ENCODE assay signal across 17 cellular contexts in the genomic region with DNA sequence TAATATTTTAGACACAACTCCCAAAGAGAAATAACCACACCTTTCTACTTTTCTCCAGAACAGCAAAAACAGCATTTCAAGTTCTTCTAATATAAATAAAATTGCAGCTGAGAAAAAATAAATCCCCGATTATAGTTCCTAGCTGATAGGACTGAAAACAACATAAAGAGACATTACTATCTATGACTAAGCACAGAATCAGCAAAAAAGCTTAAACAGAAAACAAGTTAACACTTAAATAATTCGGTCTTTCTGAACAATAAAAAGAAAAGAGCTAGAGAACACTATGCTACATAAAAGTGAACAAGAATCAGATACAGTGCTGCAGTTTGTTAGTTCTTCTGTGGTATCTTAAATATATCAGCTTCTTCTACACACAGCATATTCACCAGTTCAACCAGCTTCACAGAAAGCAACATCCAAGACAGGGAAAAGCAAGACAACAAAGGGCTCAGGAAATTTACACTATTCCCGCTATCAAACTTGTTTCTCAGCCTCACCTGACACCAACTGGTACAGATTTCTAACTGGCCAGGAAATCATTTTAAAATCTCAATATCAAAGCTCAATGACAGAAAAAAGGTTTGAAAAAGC. TPM values are rescaled to one million over a fixed set of nuclear protein-coding genes. Genes with fewer than 3 reads are reported as not detected.
DNase-seq lines count a peak whose midpoint lies in the region; ATAC-seq and TF ChIP-seq lines count a peak whose summit lies in the region.
"Had no signal": no experiment of that assay in that cellular context is flagged by ENCODE, and none has a peak within 500 bp of the region (broad histone marks: within the 10 kb centered on the region; RNA-seq: fewer than 3 reads in every experiment).

No MANE protein-coding gene starts in this region.

- no peak for TF ChIP-seq POLR2A in spleen (IDR thresholded peaks at IDR 0.05)

- peaks cover 20% of the 10 kb centered on the region for H3K9me3 Mint-ChIP-seq in HFFc6
- H3K9me3 Mint-ChIP-seq: CD8-positive, alpha-beta T cell had no signal

- H3K4me1 Mint-ChIP-seq in HFFc6 (ENCODE audit: low read depth): peaks cover 89% of the 10 kb centered on the region

- WGBS in hepatocyte (ENCODE audit: low lambda C conversion rate, missing lambda C conversion rate): 58% methylated on average over 3 of the region's 3 CpGs
- 88 to 96% (median 92%) methylated on average over 3 of the region's 3 CpGs for WGBS in spleen, 5 donors

- H3K9me2 ChIP-seq in hepatocyte (replicated peaks; ENCODE audit: insufficient read depth): no peaks in the 10 kb centered on the region

- no peak for ATAC-seq in GM21367 (IDR thresholded peaks at IDR 0.05; ENCODE audit: unreplicated experiment)
- no peak for ATAC-seq in GM18519 (IDR thresholded peaks at IDR 0.05; ENCODE audit: low FRiP score, unreplicated experiment)
- ATAC-seq: CD8-positive, alpha-beta T cell; gastroesophageal sphincter; left colon; stimulated activated naive CD8-positive, alpha-beta T cell treated with anti-CD3 and anti-CD28 coated beads, Interleukin-15, Interleukin-2, amounts not matched to agents 100 U/mL and 50 U/mL, for 24 hours had no signal

- H3K27me3 Mint-ChIP-seq in HFFc6 (ENCODE audit: insufficient read depth): peaks cover 32% of the 10 kb centered on the region

- H3K4me3 ChIP-seq in adipocyte (ENCODE audit: low read length) (peak overlapping the region; percentile 16), hepatocyte (no peak overlapping the region), spleen (no peak overlapping the region)
- H3K4me3 ChIP-seq: gastroesophageal sphincter had no signal

- intact Hi-C loops in spleen (cut with DNase I; ENCODE audit: low total_unique reads): no loop called here

- peak overlapping the region; percentile 89 for H3K27ac Mint-ChIP-seq in HFFc6
- H3K27ac Mint-ChIP-seq: CD8-positive, alpha-beta T cell had no signal

- peak overlapping the region; percentile 1 for H3K4me2 ChIP-seq in hepatocyte

- peak overlapping the region; percentile 64 for H3K9ac ChIP-seq in adipocyte (ENCODE audit: low read length)

- H3K9me3 ChIP-seq in adipocyte (ENCODE audit: control insufficient read depth, low read length) (no peaks in the 10 kb centered on the region), hepatocyte (ENCODE audit: low read depth) (no peaks in the 10 kb centered on the region), spleen (no peaks in the 10 kb centered on the region)
- H3K9me3 ChIP-seq: gastroesophageal sphincter had no signal

- TF ChIP-seq CTCF in HFFc6 (IDR thresholded peaks at IDR 0.05) (no peak), hepatocyte (IDR thresholded peaks at IDR 0.05; ENCODE audit: poor library complexity) (no peak), spleen (IDR thresholded peaks at IDR 0.05 in 8 of 11, conservative IDR thresholded peaks at IDR 0.05 in 3 of 11) (no peak)

- peak overlapping the region; percentile 66 for H3K4me3 Mint-ChIP-seq in HFFc6
- H3K4me3 Mint-ChIP-seq: CD8-positive, alpha-beta T cell had no signal

- H3K79me2 ChIP-seq in hepatocyte: peaks cover 26% of the 10 kb centered on the region

- no peak for DNase-seq in HFFc6
- peak; percentile 36 for DNase-seq in adipocyte (ENCODE audit: low read depth)
- no peak for DNase-seq in hepatocyte (ENCODE audit: low spot score)
- DNase-seq in spleen: no peak
- DNase-seq in NCI-H446 treated with DMSO at 0.1 percent for 48 hours (lab: John Stamatoyannopoulos, UW): no peak
- no peak for DNase-seq in DMS53 (lab: John Stamatoyannopoulos, UW)
- DNase-seq: activated CD4-positive, alpha-beta T cell treated with anti-CD3 and anti-CD28 coated beads, Interleukin-2, amount 50 U/mL, for 4 hours; activated gamma-delta T cell treated with Interleukin-2 at 50 U/mL for 16 hours; CD8-positive, alpha-beta T cell; left colon; NCI-H187 treated with DMSO at 0.1 percent for 48 hours; NK-92 treated with Interleukin-12 subunit alpha and Interleukin-12 subunit beta, amount 100 ng/mL, for 24 hours; occipital lobe; stimulated activated naive CD8-positive, alpha-beta T cell treated with anti-CD3 and anti-CD28 coated beads, Interleukin-15, Interleukin-2, amounts not matched to agents 100 U/mL and 50 U/mL, for 24 hours had no signal

- H3K27ac ChIP-seq in hepatocyte (peak overlapping the region; percentile 8), spleen (peak overlapping the region in 5 of 8 donors; percentile 10 to 60 (median 35))
- H3K27ac ChIP-seq: gastroesophageal sphincter had no signal

- no peaks in the 10 kb centered on the region for H4K20me1 ChIP-seq in hepatocyte (ENCODE audit: insufficient read depth, poor library complexity, severe bottlenecking)

- no peak overlapping the region for H2AFZ ChIP-seq in hepatocyte

- peaks cover 74% of the 10 kb centered on the region for H3K36me3 Mint-ChIP-seq in HFFc6 (ENCODE audit: low read depth)

- H3K36me3 ChIP-seq in adipocyte (ENCODE audit: control insufficient read depth, insufficient read depth, low read length, severe bottlenecking): peaks cover 47% of the 10 kb centered on the region
- no peaks in the 10 kb centered on the region for H3K36me3 ChIP-seq in hepatocyte (replicated peaks; ENCODE audit: insufficient read depth, low read depth)
- peaks cover 0 to 93% (median 14%) of the 10 kb centered on the region in 6 donors for H3K36me3 ChIP-seq in spleen

- H3K4me1 ChIP-seq in adipocyte (ENCODE audit: control insufficient read depth, insufficient read depth, low read length) (peaks cover 38% of the 10 kb centered on the region), hepatocyte (ENCODE audit: insufficient read depth) (peaks cover 12% of the 10 kb centered on the region), spleen (peaks cover 0 to 8% (median under 1%) of the 10 kb centered on the region in 6 donors)

- no peaks in the 10 kb centered on the region for H3K27me3 ChIP-seq in adipocyte (replicated peaks; ENCODE audit: control insufficient read depth, insufficient read depth, low read length)
- H3K27me3 ChIP-seq in hepatocyte: no peaks in the 10 kb centered on the region
- no peaks in the 10 kb centered on the region for H3K27me3 ChIP-seq in spleen (replicated peaks in 1 of 7)
- H3K27me3 ChIP-seq: gastroesophageal sphincter had no signal

RNA-seq across cellular contexts. Expression of a gene that starts 28.6 kb away (rescaled TPM):
- total RNA-seq in HFFc6 (2021; fragmentation: NEBNext Ultra II Directional; extraction: Animal tissue kit (Norgen Biotek cat#: 25700)): 100 to 1,000 TPM; 113 to 126 (median 120) TPM
- total RNA-seq in hepatocyte: 44.0 and 45.2 TPM in 2 replicates
- 14.5 and 19.4 TPM in 2 replicates for polyA plus RNA-seq in hepatocyte
- total RNA-seq in spleen: 10 to 100 TPM; 46.3 to 76.9 (median 59.3) TPM
- 10 to 100 TPM; 12.2 to 35.8 (median 22.6) TPM for polyA plus RNA-seq in spleen
